8 cellular contexts compared by ENCODE assay signal in the genomic region with DNA sequence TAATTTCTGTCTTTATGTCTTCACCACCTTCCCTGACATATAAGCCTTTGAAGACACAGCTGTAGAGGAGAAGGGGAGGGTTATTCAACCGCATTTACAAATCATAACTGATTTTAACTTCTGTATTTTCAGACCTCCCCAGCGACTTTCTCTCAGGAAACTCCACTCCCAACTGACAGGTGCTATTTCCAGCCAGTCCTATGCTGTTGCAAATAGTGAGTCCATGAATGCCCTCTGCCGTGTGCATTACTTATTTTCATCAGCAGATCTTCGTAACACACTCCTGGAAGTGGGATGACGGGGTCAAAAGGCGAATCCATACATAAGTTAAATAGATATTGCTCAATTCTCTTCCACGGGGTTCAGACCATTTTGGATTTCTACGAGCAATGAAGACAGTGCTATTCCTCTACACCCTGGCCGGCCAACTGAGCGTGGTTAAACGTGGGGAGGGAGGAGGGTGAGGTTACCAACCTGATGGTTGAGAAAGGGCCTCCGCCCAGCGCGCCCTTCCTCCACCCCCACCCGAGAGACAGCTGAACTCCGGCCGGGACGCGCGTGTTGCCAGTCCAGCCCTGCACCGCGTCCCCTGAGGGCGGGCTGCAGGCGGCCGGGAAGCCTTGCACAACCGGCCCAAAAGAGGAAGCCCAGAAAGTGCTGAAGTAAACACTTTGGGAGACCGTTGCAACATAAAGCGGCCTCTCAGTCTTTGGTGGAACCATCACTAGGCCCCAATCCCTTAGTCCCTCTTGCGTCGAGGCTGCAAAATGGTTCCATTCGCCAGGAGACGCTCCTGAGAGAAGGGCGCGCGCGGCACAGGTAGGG. TPM values are rescaled to one million over a fixed set of nuclear protein-coding genes. Genes with fewer than 3 reads are reported as not detected.
A peak's percentile ranks its signal among the peaks of the same experiment; 100 is the strongest.
DNase-seq lines count a peak whose midpoint lies in the region; ATAC-seq and TF ChIP-seq lines count a peak whose summit lies in the region.

A gene with protein sequence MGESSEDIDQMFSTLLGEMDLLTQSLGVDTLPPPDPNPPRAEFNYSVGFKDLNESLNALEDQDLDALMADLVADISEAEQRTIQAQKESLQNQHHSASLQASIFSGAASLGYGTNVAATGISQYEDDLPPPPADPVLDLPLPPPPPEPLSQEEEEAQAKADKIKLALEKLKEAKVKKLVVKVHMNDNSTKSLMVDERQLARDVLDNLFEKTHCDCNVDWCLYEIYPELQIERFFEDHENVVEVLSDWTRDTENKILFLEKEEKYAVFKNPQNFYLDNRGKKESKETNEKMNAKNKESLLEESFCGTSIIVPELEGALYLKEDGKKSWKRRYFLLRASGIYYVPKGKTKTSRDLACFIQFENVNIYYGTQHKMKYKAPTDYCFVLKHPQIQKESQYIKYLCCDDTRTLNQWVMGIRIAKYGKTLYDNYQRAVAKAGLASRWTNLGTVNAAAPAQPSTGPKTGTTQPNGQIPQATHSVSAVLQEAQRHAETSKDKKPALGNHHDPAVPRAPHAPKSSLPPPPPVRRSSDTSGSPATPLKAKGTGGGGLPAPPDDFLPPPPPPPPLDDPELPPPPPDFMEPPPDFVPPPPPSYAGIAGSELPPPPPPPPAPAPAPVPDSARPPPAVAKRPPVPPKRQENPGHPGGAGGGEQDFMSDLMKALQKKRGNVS (plus strand): TSS at position 705 of the 825 bp plus-strand sequence. CDS start 53,986 bp downstream, outside the sequence.

- intact Hi-C loops in lower lobe of right lung (cut with DNase I): no loop called here

- H3K4me1 ChIP-seq in lower lobe of right lung: peaks cover 17% of the 10 kb centered on the region

- H3K36me3 ChIP-seq in lower lobe of right lung: no peaks in the 10 kb centered on the region

- DNase-seq in AML-193 (lab: John Stamatoyannopoulos, UW): peak; percentile 96 to 97
- peak; percentile 68 for DNase-seq in activated CD4-positive, CD25-positive, alpha-beta regulatory T cell treated with anti-CD3 and anti-CD28 coated beads, Interleukin-2, amount 50 U/mL, for 72 hours
- DNase-seq in ecto neural progenitor cell (ENCODE audit: low spot score): peak; percentile 50
- DNase-seq in lower lobe of right lung: peak; percentile 94
- peak; percentile 70 for DNase-seq in stimulated activated naive CD8-positive, alpha-beta T cell treated with anti-CD3 and anti-CD28 coated beads, Interleukin-15, Interleukin-2, amounts not matched to agents 100 U/mL and 50 U/mL, for 24 hours
- no peak for DNase-seq in kidney glomerular epithelial cell (lab: John Stamatoyannopoulos, UW)

- H3K27ac ChIP-seq in lower lobe of right lung: peak within 1 kb of the TSS; percentile 91

- TF ChIP-seq CTCF in lower lobe of right lung (IDR thresholded peaks at IDR 0.05): no peak

- no peaks in the 10 kb centered on the region for H3K9me3 ChIP-seq in lower lobe of right lung

- ATAC-seq in GM19351 (IDR thresholded peaks at IDR 0.05; ENCODE audit: unreplicated experiment) (peak; percentile 60), HG03457 (IDR thresholded peaks at IDR 0.05; ENCODE audit: unreplicated experiment) (peak; percentile 33), lower lobe of right lung (peak; percentile 95 to 96)
- peak; percentile 60 for ATAC-seq in stimulated activated naive CD8-positive, alpha-beta T cell treated with anti-CD3 and anti-CD28 coated beads, Interleukin-15, Interleukin-2, amounts not matched to agents 100 U/mL and 50 U/mL, for 24 hours

- H3K27me3 ChIP-seq in lower lobe of right lung (ENCODE audit: low read depth): peaks cover 12% of the 10 kb centered on the region

- H3K4me3 ChIP-seq in lower lobe of right lung: peak within 1 kb of the TSS; percentile 62

RNA-seq across cellular contexts. Expression of the gene that starts here (rescaled TPM):
- total RNA-seq in lower lobe of right lung: 36.8 TPM

Comparison
In these comparisons a context has a peak if more than half of its experiments do, and no peak if none do; other contexts are left out.
1. ATAC-seq: peak in every context shown above with its lines; median percentile 96 in lower lobe of right lung; 60 in GM19351; 60 in stimulated activated naive CD8-positive, alpha-beta T cell treated with anti-CD3 and anti-CD28 coated beads, Interleukin-15, Interleukin-2, amounts not matched to agents 100 U/mL and 50 U/mL, for 24 hours; 33 in HG03457.